ENCODE assay signal across 8 cellular contexts in the genomic region with DNA sequence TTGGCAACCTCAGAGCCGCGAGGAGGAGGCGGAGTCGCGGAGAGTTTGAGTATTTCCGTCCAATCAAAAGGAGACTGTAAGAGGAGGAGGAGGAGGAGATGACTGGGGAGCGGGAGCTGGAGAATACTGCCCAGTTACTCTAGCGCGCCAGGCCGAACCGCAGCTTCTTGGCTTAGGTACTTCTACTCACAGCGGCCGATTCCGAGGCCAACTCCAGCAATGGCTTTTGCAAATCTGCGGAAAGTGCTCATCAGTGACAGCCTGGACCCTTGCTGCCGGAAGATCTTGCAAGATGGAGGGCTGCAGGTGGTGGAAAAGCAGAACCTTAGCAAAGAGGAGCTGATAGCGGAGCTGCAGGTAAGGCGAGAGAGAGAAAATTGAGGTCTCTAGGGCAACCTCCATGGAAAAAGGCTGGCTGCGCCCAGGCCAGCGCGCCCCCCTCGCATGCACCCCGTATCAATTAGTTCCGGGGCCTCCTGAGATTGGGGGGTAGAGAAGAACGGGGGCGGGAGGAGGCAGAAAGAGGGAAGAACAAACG. TPM values are rescaled to one million over a fixed set of nuclear protein-coding genes. Genes with fewer than 3 reads are reported as not detected.
DNase-seq lines count a peak whose midpoint lies in the region; ATAC-seq and TF ChIP-seq lines count a peak whose summit lies in the region.

A gene (plus strand): TSS at position 131 of the 538 bp plus-strand sequence. CDS start 89 bp downstream, at position 220.

- peaks cover 7% of the 10 kb centered on the region for H3K27me3 ChIP-seq in CD4-positive, CD25-positive, alpha-beta regulatory T cell (ENCODE audit: control insufficient read depth, insufficient read depth, low read length)
- H3K27me3 ChIP-seq in upper lobe of right lung: no peaks in the 10 kb centered on the region

- TF ChIP-seq CTCF in OCI-LY7 (conservative IDR thresholded peaks at IDR 0.05; ENCODE audit: low read length) (no peak), glutamatergic neuron (IDR thresholded peaks at IDR 0.05; ENCODE audit: partially characterized antibody, unreplicated experiment) (no peak), osteocyte (IDR thresholded peaks at IDR 0.05) (no peak), upper lobe of right lung (IDR thresholded peaks at IDR 0.05) (no peak)

- no peaks in the 10 kb centered on the region for H3K9me2 ChIP-seq in OCI-LY7 (ENCODE audit: insufficient read depth, low read length)

- CTCF ChIA-PET in OCI-LY7 (lab: Charles Lee; ENCODE audit: unreplicated experiment): interaction anchor here (0.6 kb wide), 1 partner anchor 100 kb away, joined by 3 read pairs; no protein-coding TSS in a partner anchor

- BruUV-seq in OCI-LY7 (replicated peaks; lab: Mats Ljungman, UMichigan): no TSS peak

- H3K4me3 Mint-ChIP-seq in CD4-positive, CD25-positive, alpha-beta regulatory T cell: peak within 1 kb of the TSS; percentile 81 to 96 (median 92)
- peak within 1 kb of the TSS; percentile 98 for H3K4me3 Mint-ChIP-seq in activated naive CD8-positive, alpha-beta T cell
- H3K4me3 Mint-ChIP-seq in glutamatergic neuron (ENCODE audit: unreplicated experiment) (peak within 1 kb of the TSS; percentile 93), osteocyte (ENCODE audit: unreplicated experiment) (peak within 1 kb of the TSS; percentile 96)

- peaks cover 11% of the 10 kb centered on the region for H3K4me1 ChIP-seq in CD4-positive, CD25-positive, alpha-beta regulatory T cell (ENCODE audit: control insufficient read depth, insufficient read depth, low read length, poor library complexity, severe bottlenecking)
- peaks cover 29% of the 10 kb centered on the region for H3K4me1 ChIP-seq in OCI-LY7 (ENCODE audit: insufficient read depth, low read length, poor library complexity, severe bottlenecking)
- H3K4me1 ChIP-seq in upper lobe of right lung: no peaks in the 10 kb centered on the region

- H3K4me3 ChIP-seq in CD4-positive, CD25-positive, alpha-beta regulatory T cell (ENCODE audit: low read depth, low read length): peak within 1 kb of the TSS; percentile 69
- peak within 1 kb of the TSS; percentile 90 for H3K4me3 ChIP-seq in OCI-LY7 (ENCODE audit: low read depth, low read length, poor library complexity, severe bottlenecking)
- peak within 1 kb of the TSS; percentile 56 for H3K4me3 ChIP-seq in upper lobe of right lung

- H3K27me3 Mint-ChIP-seq in CD4-positive, CD25-positive, alpha-beta regulatory T cell: peaks cover 35% of the 10 kb centered on the region
- no peaks in the 10 kb centered on the region for H3K27me3 Mint-ChIP-seq in activated naive CD8-positive, alpha-beta T cell
- H3K27me3 Mint-ChIP-seq in glutamatergic neuron (ENCODE audit: unreplicated experiment) (peaks cover 17% of the 10 kb centered on the region), osteocyte (ENCODE audit: unreplicated experiment) (peaks cover 30% of the 10 kb centered on the region)

- intact Hi-C loops in OCI-LY7 (cut with micrococcal nuclease; ENCODE audit: unreplicated experiment) (loop anchor here (10.0 kb wide), 1 partner anchor 567 kb away; a partner anchor contains a TSS), upper lobe of right lung (cut with DNase I) (no loop called here)

- no peaks in the 10 kb centered on the region for H3K9me3 ChIP-seq in CD4-positive, CD25-positive, alpha-beta regulatory T cell (ENCODE audit: control insufficient read depth in 2 of 2, low read length in 2 of 2)
- H3K9me3 ChIP-seq in OCI-LY7 (ENCODE audit: low read length): no peaks in the 10 kb centered on the region
- no peaks in the 10 kb centered on the region for H3K9me3 ChIP-seq in upper lobe of right lung

- H3K4me2 ChIP-seq in OCI-LY7 (ENCODE audit: low read length): peak within 1 kb of the TSS; percentile 74

- no peaks in the 10 kb centered on the region for H3K36me3 Mint-ChIP-seq in CD4-positive, CD25-positive, alpha-beta regulatory T cell
- H3K36me3 Mint-ChIP-seq in activated naive CD8-positive, alpha-beta T cell: no peaks in the 10 kb centered on the region
- no peaks in the 10 kb centered on the region for H3K36me3 Mint-ChIP-seq in glutamatergic neuron (ENCODE audit: unreplicated experiment)
- peaks cover 13% of the 10 kb centered on the region for H3K36me3 Mint-ChIP-seq in osteocyte (ENCODE audit: unreplicated experiment)

- no peak within 1 kb of the TSS for H3K27ac Mint-ChIP-seq in CD4-positive, CD25-positive, alpha-beta regulatory T cell
- peak within 1 kb of the TSS; percentile 93 for H3K27ac Mint-ChIP-seq in activated naive CD8-positive, alpha-beta T cell
- H3K27ac Mint-ChIP-seq in glutamatergic neuron (ENCODE audit: unreplicated experiment): peak within 1 kb of the TSS; percentile 96
- peak within 1 kb of the TSS; percentile 98 for H3K27ac Mint-ChIP-seq in osteocyte (ENCODE audit: unreplicated experiment)

- H3K79me2 ChIP-seq in OCI-LY7 (ENCODE audit: insufficient read depth, low read depth, low read length): peaks cover 46% of the 10 kb centered on the region

- DNase-seq in CD4-positive, CD25-positive, alpha-beta regulatory T cell: peak in 1 of 3 donors; percentile 56
- DNase-seq in HuH-7 (ENCODE audit: low spot score) (peak; percentile 92), OCI-LY7 (ENCODE audit: low spot score) (peak; percentile 86), glutamatergic neuron (peak; percentile 74), osteocyte (ENCODE audit: extremely low spot score, unreplicated experiment) (peak; percentile 90), upper lobe of right lung (peak; percentile 83)

- H3K27ac ChIP-seq in CD4-positive, CD25-positive, alpha-beta regulatory T cell (ENCODE audit: insufficient read depth, low read length, poor library complexity, severe bottlenecking): no peak within 1 kb of the TSS
- H3K27ac ChIP-seq in OCI-LY7 (ENCODE audit: low read depth, low read length, poor library complexity, severe bottlenecking): peak within 1 kb of the TSS; percentile 66
- H3K27ac ChIP-seq in upper lobe of right lung: peak within 1 kb of the TSS; percentile 30

- H2AFZ ChIP-seq in OCI-LY7 (ENCODE audit: low read length): peak within 1 kb of the TSS; percentile 89

- peaks cover 8 to 15% (median 10%) of the 10 kb centered on the region in 4 donors for H3K4me1 Mint-ChIP-seq in CD4-positive, CD25-positive, alpha-beta regulatory T cell
- peaks cover 40% of the 10 kb centered on the region for H3K4me1 Mint-ChIP-seq in activated naive CD8-positive, alpha-beta T cell (ENCODE audit: low read depth)
- H3K4me1 Mint-ChIP-seq in glutamatergic neuron (ENCODE audit: low read depth, unreplicated experiment) (peaks cover 33% of the 10 kb centered on the region), osteocyte (ENCODE audit: unreplicated experiment) (peaks cover 39% of the 10 kb centered on the region)

- H3K9me3 Mint-ChIP-seq in CD4-positive, CD25-positive, alpha-beta regulatory T cell: peaks cover 0 to 3% (median 0%) of the 10 kb centered on the region in 7 donors
- no peaks in the 10 kb centered on the region for H3K9me3 Mint-ChIP-seq in activated naive CD8-positive, alpha-beta T cell (ENCODE audit: low read depth)
- H3K9me3 Mint-ChIP-seq in glutamatergic neuron (ENCODE audit: unreplicated experiment) (peaks cover 30% of the 10 kb centered on the region), osteocyte (ENCODE audit: unreplicated experiment) (no peaks in the 10 kb centered on the region)

- H3K36me3 ChIP-seq in CD4-positive, CD25-positive, alpha-beta regulatory T cell (ENCODE audit: control insufficient read depth, insufficient read depth, low read length): no peaks in the 10 kb centered on the region
- peaks cover 33% of the 10 kb centered on the region; the same call in 1 of the 2 replicates for H3K36me3 ChIP-seq in OCI-LY7 (ENCODE audit: insufficient read depth, low read length)
- H3K36me3 ChIP-seq in upper lobe of right lung: no peaks in the 10 kb centered on the region

- POLR2A ChIA-PET in OCI-LY7 (lab: Charles Lee): interaction anchor here (0.5 to 1.9 kb wide), 6 partner anchors 12 to 563 kb away, joined by 3 to 6 read pairs (median 4); no protein-coding TSS in a partner anchor

- H4K20me1 ChIP-seq in OCI-LY7 (ENCODE audit: insufficient read depth, low read length): peaks cover 22% of the 10 kb centered on the region

- ATAC-seq in CD4-positive, CD25-positive, alpha-beta regulatory T cell (ENCODE audit: low read depth in 2 of 2): peak in 1 of 2 donors; percentile 42
- ATAC-seq in GM19395 (IDR thresholded peaks at IDR 0.05; ENCODE audit: unreplicated experiment) (peak; percentile 80), upper lobe of right lung (peak; percentile 93)

RNA-seq across cellular contexts. Expression of the gene that starts here (rescaled TPM):
- total RNA-seq in CD4-positive, CD25-positive, alpha-beta regulatory T cell: 4.9 TPM
- 1 to 10 TPM; 1.5 to 6.6 (median 3.3) TPM for polyA plus RNA-seq in CD4-positive, CD25-positive, alpha-beta regulatory T cell
- 283 and 287 TPM in 2 replicates for total RNA-seq in OCI-LY7 (2014; rRNA removed; shearing (Covaris generic))
- total RNA-seq in OCI-LY7 (2022): 451 and 506 TPM in 2 replicates
- total RNA-seq in glutamatergic neuron (ENCODE audit: unreplicated experiment): 280 TPM
- 271 and 282 TPM in 2 replicates for total RNA-seq in osteocyte
- 51.7 TPM for total RNA-seq in upper lobe of right lung

Comparison
In these comparisons a context has a peak if more than half of its experiments do, and no peak if none do; other contexts are left out.
1. H3K27ac Mint-ChIP-seq: peak in activated naive CD8-positive, alpha-beta T cell (single experiment), glutamatergic neuron (single experiment) and osteocyte (single experiment); none in CD4-positive, CD25-positive, alpha-beta regulatory T cell (0 of 3).
2. Peak in every context shown above with its lines, with median percentiles within 50 percentile points of each other: H3K4me3 ChIP-seq and H3K4me3 Mint-ChIP-seq.